12 cellular contexts compared by ENCODE assay signal in genomic region chr11:63235471-63236461, GRCh38. TPM values are rescaled to one million over a fixed set of nuclear protein-coding genes. Genes with fewer than 3 reads are reported as not detected.
"Had no signal": no experiment of that assay in that cellular context is flagged by ENCODE, and none has a peak within 500 bp of the region (broad histone marks: within the 10 kb centered on the region; RNA-seq: fewer than 3 reads in every experiment).

No MANE protein-coding gene starts in this region.

RNA-seq across cellular contexts. Expression of gene SLC22A25, which starts 7.6 kb away (rescaled TPM):
- total RNA-seq: activated CD4-positive, alpha-beta T cell treated with anti-CD3 and anti-CD28 coated beads for 36 hours; activated CD8-positive, alpha-beta memory T cell treated with anti-CD3 and anti-CD28 coated beads for 36 hours; activated CD8-positive, alpha-beta T cell treated with anti-CD3 and anti-CD28 coated beads for 36 hours; activated naive CD8-positive, alpha-beta T cell treated with anti-CD3 and anti-CD28 coated beads, Interleukin-2, amount 10 ng/mL, durations not matched to agents 7 days and 5 days; activated T-cell treated with anti-CD3 and anti-CD28 coated beads, Interleukin-2, amount 50 U/mL, for 72 hours; activated T-helper 2 cell treated with anti-CD3 and anti-CD28 coated beads, Interferon-gamma antibody, Interleukin-2, Interleukin-4, amounts not matched to agents 10 μg/mL and 5 μg/mL and 100 μg/mL, durations not matched to agents 14 hours and 24 hours and 36 hours; ascending aorta; cardiac muscle cell; LHCN-M2; NCI-H460; RPMI7951; SJCRH30 had no signal
